Comparison of ENCODE assay signal across 1 cellular context in the genomic region with DNA sequence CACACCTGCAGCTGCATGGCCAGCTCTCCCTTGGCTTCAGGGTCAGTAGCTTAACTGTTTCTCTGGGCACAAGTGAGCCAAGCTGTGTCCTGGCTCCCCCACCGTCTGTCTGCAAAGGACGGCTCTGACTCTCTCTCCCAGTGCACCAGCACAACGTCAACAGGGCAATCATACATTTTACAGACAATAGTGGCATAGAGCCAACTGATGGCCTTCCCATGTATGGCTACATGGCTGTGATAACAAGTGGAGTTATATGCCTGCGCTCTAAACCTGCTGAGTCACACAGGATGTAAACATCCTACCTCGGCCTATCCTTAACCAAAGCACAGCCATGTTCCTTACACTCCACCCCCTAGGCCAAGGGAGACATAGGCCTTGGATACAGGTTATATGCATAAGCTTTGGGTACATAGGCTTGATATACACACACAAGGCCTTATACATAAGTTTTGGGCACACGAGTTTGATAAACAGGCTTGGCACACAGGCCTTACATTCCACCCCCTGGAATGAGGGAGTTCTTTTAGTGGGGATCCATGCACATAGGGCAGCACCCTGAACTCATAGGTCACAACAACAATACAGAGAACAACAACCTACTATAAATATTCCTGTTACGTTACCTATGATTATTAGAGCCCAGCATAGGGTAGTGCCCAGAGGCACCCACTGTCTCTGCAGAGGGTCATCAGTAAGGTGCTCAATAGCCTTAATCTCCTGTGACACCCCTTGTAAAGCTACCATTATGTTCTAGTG.
TF ChIP-seq lines count a peak whose summit lies in the region.

No MANE protein-coding gene starts in this region.

TF ChIP-seq in K562, 482 proteins besides CTCF, POLR2A, EP300 and RAD21 (continued from another document):
- TF ChIP-seq TBP (optimal IDR thresholded peaks at IDR 0.05; ENCODE audit: low read depth, low read length) = no peak
TF ChIP-seq in K562: peak in this region for 193.
